In the genomic region with DNA sequence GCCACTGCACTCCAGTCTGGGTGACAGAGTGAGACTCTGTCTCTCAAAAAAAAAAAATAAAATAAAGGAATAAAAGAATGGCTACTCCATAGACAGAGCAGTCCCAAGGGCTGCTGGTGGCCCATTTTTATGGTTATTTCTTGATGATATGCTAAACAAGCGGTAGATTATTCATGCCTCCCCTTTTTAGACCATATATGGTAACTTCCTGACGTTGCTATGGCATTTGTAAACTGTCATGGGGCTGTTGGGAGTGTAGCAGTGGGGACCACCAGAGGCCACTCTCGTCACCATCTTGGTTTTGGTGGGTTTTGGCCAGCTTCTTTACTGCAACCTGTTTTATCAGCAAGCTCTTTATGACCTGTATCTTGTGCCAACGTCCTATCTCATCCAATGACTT, we compare ENCODE assay signal across 22 cellular contexts. TPM values are rescaled to one million over a fixed set of nuclear protein-coding genes. Genes with fewer than 3 reads are reported as not detected.
"Had no signal": no experiment of that assay in that cellular context is flagged by ENCODE, and none has a peak within 500 bp of the region (broad histone marks: within the 10 kb centered on the region; RNA-seq: fewer than 3 reads in every experiment).

No MANE protein-coding gene starts in this region.

RNA-seq across cellular contexts. Expression of a gene that starts 24.4 kb away (rescaled TPM):
- total RNA-seq: lower lobe of right lung, mammary epithelial cell, mucosa of gallbladder, occipital lobe, osteocyte, pulmonary artery endothelial cell, right atrium auricular region, right lobe of liver, skeletal muscle tissue, smooth muscle cell, subcutaneous adipose tissue, suprapubic skin, thoracic aorta, upper lobe of right lung had no signal
- polyA plus RNA-seq: immature natural killer cell, liver, smooth muscle cell had no signal

RNA-seq across cellular contexts. Expression of a gene that starts 52.4 kb away (rescaled TPM):
- total RNA-seq: kidney, left colon, left lung, liver, lower lobe of right lung, mammary epithelial cell, mucosa of gallbladder, natural killer cell, occipital lobe, osteocyte, posterior vena cava, pulmonary artery endothelial cell, renal cortical epithelial cell, right atrium auricular region, right lobe of liver, skeletal muscle tissue, smooth muscle cell, subcutaneous adipose tissue, suprapubic skin, thoracic aorta, upper lobe of right lung had no signal
- polyA plus RNA-seq: immature natural killer cell, liver, mammary epithelial cell, smooth muscle cell had no signal

RNA-seq across cellular contexts. Expression of a gene that starts 58.0 kb away (rescaled TPM):
- total RNA-seq: left lung, lower lobe of right lung, occipital lobe, osteocyte, posterior vena cava, pulmonary artery endothelial cell, right atrium auricular region, skeletal muscle tissue, smooth muscle cell, subcutaneous adipose tissue, thoracic aorta, upper lobe of right lung had no signal
- polyA plus RNA-seq: immature natural killer cell, smooth muscle cell had no signal
